Comparison of ENCODE assay signal across 1 cellular context in the genomic region with DNA sequence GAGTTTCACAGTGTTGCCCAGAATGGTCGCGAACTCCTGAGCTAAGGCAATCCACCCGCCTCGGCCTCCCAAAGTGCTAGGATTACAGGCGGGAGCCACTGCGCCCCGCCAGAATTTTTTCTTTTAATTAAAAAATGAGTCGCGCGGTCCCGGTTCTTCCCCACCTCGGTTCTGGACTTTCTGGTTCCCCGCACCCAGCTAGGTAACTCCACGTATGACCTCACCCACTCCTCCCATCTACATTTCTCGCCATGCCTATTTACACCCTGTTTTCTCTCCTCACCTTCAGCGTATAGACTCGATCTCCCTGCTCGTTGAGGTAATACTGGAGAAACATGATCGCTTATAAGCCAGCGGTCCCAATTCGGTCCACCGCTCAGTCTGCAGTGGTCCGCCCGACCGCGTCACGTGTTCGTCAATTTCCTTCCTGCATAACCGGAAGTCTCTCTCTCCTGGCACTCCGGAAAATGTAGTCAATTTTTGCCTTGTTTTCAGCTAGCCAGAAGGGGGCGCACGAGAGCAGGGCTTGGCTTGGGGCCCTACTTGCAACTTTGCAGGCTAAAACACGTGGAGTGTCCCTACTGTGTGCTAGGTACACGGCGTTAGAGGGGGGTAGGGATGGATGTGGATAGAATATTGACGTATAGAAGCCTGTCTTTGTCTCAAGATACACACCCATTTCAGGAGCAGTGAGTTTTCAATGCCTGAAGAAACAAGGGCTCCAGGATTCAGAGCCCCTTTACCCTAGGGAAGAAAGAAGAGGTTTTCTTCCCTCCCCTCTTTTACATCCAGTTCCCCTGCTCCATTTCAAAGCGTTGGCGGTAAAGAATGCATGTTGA.
A peak's percentile ranks its signal among the peaks of the same experiment; 100 is the strongest.
TF ChIP-seq lines count a peak whose summit lies in the region.

Gene NOP10 (minus strand): TSS at position 400 of the 839 bp plus-strand sequence. CDS start 63 bp downstream, at position 337.
Gene NUTM1 (plus strand): TSS at position 579 of the 839 bp plus-strand sequence. CDS start 382 bp downstream, outside the sequence.

TF ChIP-seq in HepG2, 621 proteins besides CTCF, POLR2A, EP300 and RAD21 (continued from another document and continues in another):
- TF ChIP-seq ZBTB39 (CRISPR knock-in tag; IDR thresholded peaks at IDR 0.05) (no peak), ZNF7 (CRISPR knock-in tag; IDR thresholded peaks at IDR 0.05) (no peak), RBAK (CRISPR knock-in tag; IDR thresholded peaks at IDR 0.05) (no peak), ZBTB2 (CRISPR knock-in tag; IDR thresholded peaks at IDR 0.05; ENCODE audit: low read depth) (no peak), NAIF1 (CRISPR knock-in tag; IDR thresholded peaks at IDR 0.05; ENCODE audit: borderline replicate concordance) (no peak), ZNF567 (CRISPR knock-in tag; IDR thresholded peaks at IDR 0.05; ENCODE audit: borderline replicate concordance) (no peak), ZNF790 (CRISPR knock-in tag; IDR thresholded peaks at IDR 0.05; ENCODE audit: borderline replicate concordance) (no peak), ZKSCAN1 (IDR thresholded peaks at IDR 0.05; ENCODE audit: low read length) (peak; percentile 100), CC2D1A (CRISPR knock-in tag; IDR thresholded peaks at IDR 0.05) (no peak), ZNF678 (CRISPR knock-in tag; IDR thresholded peaks at IDR 0.05) (no peak), HNRNPL (IDR thresholded peaks at IDR 0.05; ENCODE audit: low read depth, low read length) (no peak), ZNF777 (CRISPR knock-in tag; IDR thresholded peaks at IDR 0.05) (0 out of 2 replicates have a peak, but pooled peaks have one; percentile 50), PAWR (CRISPR knock-in tag; IDR thresholded peaks at IDR 0.05; ENCODE audit: borderline replicate concordance) (no peak), RARA (CRISPR knock-in tag; IDR thresholded peaks at IDR 0.05) (no peak), ZFP41 (CRISPR knock-in tag; IDR thresholded peaks at IDR 0.05; ENCODE audit: borderline replicate concordance) (no peak), ZSCAN29 (CRISPR knock-in tag; conservative IDR thresholded peaks at IDR 0.05) (peak; percentile 53; the same call in 1 of the 2 replicates), TBX3 (IDR thresholded peaks at IDR 0.05; ENCODE audit: borderline replicate concordance) (no peak), TCF12 (IDR thresholded peaks at IDR 0.05) (no peak), TCF12 (CRISPR knock-in tag; IDR thresholded peaks at IDR 0.05) (no peak), HNRNPLL (IDR thresholded peaks at IDR 0.05; ENCODE audit: low read depth, low read length, poor library complexity, severe bottlenecking) (peak; percentile 33), ZUFSP (CRISPR knock-in tag; IDR thresholded peaks at IDR 0.05; ENCODE audit: borderline replicate concordance) (no peak), KDM6A (CRISPR knock-in tag; IDR thresholded peaks at IDR 0.05; ENCODE audit: low read depth) (no peak), JUND (CRISPR knock-in tag; IDR thresholded peaks at IDR 0.05) (no peak), TBL1XR1 (IDR thresholded peaks at IDR 0.05; ENCODE audit: borderline replicate concordance, low read length, partially characterized antibody) (no peak), MAZ (IDR thresholded peaks at IDR 0.05; ENCODE audit: borderline replicate concordance, low read depth, low read length) (peak; percentile 41; the same call in 1 of the 2 replicates), MAZ (CRISPR knock-in tag; IDR thresholded peaks at IDR 0.05; ENCODE audit: low read depth) (no peak), ZFAT (CRISPR knock-in tag; conservative IDR thresholded peaks at IDR 0.05) (no peak), TRIM24 (CRISPR knock-in tag; IDR thresholded peaks at IDR 0.05) (no peak), AHR (CRISPR knock-in tag; IDR thresholded peaks at IDR 0.05) (no peak), ZNF546 (CRISPR knock-in tag; conservative IDR thresholded peaks at IDR 0.05) (no peak), NCOA2 (CRISPR knock-in tag; IDR thresholded peaks at IDR 0.05) (peak; percentile 49), ZSCAN12 (CRISPR knock-in tag; IDR thresholded peaks at IDR 0.05) (no peak), ZNF737 (CRISPR knock-in tag; IDR thresholded peaks at IDR 0.05; ENCODE audit: borderline replicate concordance) (no peak), NKX3-1 (CRISPR knock-in tag; IDR thresholded peaks at IDR 0.05) (no peak), ZNF557 (CRISPR knock-in tag; IDR thresholded peaks at IDR 0.05) (no peak), ZNF839 (CRISPR knock-in tag; IDR thresholded peaks at IDR 0.05; ENCODE audit: borderline replicate concordance) (no peak), ZNF317 (CRISPR knock-in tag; IDR thresholded peaks at IDR 0.05) (peak; percentile 77; the same call in 1 of the 2 replicates), REPIN1 (CRISPR knock-in tag; IDR thresholded peaks at IDR 0.05; ENCODE audit: borderline replicate concordance, low read depth) (peak; percentile 81; the same call in 1 of the 2 replicates), ZNF101 (CRISPR knock-in tag; IDR thresholded peaks at IDR 0.05; ENCODE audit: borderline replicate concordance, low read depth) (no peak), ZNF256 (CRISPR knock-in tag; conservative IDR thresholded peaks at IDR 0.05) (no peak)
- TF ChIP-seq, protein P1, sequence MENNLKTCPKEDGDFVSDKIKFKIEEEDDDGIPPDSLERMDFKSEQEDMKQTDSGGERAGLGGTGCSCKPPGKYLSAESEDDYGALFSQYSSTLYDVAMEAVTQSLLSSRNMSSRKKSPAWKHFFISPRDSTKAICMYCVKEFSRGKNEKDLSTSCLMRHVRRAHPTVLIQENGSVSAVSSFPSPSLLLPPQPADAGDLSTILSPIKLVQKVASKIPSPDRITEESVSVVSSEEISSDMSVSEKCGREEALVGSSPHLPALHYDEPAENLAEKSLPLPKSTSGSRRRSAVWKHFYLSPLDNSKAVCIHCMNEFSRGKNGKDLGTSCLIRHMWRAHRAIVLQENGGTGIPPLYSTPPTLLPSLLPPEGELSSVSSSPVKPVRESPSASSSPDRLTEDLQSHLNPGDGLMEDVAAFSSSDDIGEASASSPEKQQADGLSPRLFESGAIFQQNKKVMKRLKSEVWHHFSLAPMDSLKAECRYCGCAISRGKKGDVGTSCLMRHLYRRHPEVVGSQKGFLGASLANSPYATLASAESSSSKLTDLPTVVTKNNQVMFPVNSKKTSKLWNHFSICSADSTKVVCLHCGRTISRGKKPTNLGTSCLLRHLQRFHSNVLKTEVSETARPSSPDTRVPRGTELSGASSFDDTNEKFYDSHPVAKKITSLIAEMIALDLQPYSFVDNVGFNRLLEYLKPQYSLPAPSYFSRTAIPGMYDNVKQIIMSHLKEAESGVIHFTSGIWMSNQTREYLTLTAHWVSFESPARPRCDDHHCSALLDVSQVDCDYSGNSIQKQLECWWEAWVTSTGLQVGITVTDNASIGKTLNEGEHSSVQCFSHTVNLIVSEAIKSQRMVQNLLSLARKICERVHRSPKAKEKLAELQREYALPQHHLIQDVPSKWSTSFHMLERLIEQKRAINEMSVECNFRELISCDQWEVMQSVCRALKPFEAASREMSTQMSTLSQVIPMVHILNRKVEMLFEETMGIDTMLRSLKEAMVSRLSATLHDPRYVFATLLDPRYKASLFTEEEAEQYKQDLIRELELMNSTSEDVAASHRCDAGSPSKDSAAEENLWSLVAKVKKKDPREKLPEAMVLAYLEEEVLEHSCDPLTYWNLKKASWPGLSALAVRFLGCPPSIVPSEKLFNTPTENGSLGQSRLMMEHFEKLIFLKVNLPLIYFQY (CRISPR knock-in tag; IDR thresholded peaks at IDR 0.05; ENCODE audit: borderline replicate concordance) = peak; percentile 79
- TF ChIP-seq, protein P2, sequence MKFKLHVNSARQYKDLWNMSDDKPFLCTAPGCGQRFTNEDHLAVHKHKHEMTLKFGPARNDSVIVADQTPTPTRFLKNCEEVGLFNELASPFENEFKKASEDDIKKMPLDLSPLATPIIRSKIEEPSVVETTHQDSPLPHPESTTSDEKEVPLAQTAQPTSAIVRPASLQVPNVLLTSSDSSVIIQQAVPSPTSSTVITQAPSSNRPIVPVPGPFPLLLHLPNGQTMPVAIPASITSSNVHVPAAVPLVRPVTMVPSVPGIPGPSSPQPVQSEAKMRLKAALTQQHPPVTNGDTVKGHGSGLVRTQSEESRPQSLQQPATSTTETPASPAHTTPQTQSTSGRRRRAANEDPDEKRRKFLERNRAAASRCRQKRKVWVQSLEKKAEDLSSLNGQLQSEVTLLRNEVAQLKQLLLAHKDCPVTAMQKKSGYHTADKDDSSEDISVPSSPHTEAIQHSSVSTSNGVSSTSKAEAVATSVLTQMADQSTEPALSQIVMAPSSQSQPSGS (CRISPR knock-in tag; IDR thresholded peaks at IDR 0.05) = 0 out of 2 replicates have a peak, but pooled peaks have one; percentile 55
- TF ChIP-seq, protein P3, sequence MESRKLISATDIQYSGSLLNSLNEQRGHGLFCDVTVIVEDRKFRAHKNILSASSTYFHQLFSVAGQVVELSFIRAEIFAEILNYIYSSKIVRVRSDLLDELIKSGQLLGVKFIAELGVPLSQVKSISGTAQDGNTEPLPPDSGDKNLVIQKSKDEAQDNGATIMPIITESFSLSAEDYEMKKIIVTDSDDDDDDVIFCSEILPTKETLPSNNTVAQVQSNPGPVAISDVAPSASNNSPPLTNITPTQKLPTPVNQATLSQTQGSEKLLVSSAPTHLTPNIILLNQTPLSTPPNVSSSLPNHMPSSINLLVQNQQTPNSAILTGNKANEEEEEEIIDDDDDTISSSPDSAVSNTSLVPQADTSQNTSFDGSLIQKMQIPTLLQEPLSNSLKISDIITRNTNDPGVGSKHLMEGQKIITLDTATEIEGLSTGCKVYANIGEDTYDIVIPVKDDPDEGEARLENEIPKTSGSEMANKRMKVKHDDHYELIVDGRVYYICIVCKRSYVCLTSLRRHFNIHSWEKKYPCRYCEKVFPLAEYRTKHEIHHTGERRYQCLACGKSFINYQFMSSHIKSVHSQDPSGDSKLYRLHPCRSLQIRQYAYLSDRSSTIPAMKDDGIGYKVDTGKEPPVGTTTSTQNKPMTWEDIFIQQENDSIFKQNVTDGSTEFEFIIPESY (CRISPR knock-in tag; IDR thresholded peaks at IDR 0.05) = peak; percentile 89
- TF ChIP-seq, protein P4, sequence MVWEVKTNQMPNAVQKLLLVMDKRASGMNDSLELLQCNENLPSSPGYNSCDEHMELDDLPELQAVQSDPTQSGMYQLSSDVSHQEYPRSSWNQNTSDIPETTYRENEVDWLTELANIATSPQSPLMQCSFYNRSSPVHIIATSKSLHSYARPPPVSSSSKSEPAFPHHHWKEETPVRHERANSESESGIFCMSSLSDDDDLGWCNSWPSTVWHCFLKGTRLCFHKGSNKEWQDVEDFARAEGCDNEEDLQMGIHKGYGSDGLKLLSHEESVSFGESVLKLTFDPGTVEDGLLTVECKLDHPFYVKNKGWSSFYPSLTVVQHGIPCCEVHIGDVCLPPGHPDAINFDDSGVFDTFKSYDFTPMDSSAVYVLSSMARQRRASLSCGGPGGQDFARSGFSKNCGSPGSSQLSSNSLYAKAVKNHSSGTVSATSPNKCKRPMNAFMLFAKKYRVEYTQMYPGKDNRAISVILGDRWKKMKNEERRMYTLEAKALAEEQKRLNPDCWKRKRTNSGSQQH (CRISPR knock-in tag; IDR thresholded peaks at IDR 0.05; ENCODE audit: low read depth) = no peak; the same call in 1 of the 2 replicates
- TF ChIP-seq, protein P5, sequence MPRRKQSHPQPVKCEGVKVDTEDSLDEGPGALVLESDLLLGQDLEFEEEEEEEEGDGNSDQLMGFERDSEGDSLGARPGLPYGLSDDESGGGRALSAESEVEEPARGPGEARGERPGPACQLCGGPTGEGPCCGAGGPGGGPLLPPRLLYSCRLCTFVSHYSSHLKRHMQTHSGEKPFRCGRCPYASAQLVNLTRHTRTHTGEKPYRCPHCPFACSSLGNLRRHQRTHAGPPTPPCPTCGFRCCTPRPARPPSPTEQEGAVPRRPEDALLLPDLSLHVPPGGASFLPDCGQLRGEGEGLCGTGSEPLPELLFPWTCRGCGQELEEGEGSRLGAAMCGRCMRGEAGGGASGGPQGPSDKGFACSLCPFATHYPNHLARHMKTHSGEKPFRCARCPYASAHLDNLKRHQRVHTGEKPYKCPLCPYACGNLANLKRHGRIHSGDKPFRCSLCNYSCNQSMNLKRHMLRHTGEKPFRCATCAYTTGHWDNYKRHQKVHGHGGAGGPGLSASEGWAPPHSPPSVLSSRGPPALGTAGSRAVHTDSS (CRISPR knock-in tag; conservative IDR thresholded peaks at IDR 0.05) = no peak
